Comparison of ENCODE assay signal across 1 cellular context in the genomic region with DNA sequence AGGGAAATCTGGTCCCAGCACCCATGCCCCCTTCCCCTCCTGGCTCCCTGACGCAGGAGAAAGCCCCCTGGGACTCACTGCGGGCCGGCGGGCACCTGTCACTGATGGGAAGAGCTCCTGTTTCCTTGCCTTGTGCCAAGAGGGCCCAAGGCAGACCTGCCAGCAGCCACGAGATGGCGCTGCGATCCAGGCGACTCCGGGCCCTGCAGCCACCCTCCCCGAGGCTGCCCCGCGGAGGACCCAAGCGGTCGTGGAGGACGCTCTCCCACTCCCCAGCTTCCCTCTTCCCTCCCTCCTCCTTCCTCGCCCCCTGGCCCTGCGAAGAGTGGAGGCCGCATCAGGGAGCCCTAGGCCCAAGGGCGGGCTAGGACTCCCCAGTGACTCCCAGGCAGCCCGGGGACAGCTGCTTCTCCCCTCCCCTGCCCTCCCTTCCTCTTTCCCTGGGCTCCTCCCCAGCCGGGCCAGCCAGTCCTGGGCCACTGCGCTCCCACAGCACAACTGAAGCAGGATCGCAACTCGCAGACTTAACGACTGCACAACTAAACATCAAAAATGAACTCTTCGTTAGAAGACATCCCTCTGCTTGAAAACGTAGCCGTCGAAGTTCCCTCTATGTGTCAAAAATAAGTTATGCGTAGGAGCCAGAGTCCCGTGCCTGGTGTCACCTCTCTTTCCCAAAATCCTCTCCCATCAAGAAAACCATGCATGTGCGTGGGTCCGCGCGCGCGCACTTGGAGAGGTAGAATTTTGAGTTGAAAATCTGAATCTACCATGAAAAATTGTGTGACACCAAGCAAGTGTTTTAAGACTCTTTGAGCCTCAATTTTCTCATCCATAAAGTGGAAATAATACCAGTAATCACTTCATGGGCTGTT.
TF ChIP-seq lines count a peak whose summit lies in the region.

No MANE protein-coding gene starts in this region.

TF ChIP-seq in SK-N-SH treated with all-trans-retinoic acid at 6 μM for 48 hours, 23 proteins besides CTCF, POLR2A, EP300 and RAD21 (continued from another document):
- TF ChIP-seq, protein P1, sequence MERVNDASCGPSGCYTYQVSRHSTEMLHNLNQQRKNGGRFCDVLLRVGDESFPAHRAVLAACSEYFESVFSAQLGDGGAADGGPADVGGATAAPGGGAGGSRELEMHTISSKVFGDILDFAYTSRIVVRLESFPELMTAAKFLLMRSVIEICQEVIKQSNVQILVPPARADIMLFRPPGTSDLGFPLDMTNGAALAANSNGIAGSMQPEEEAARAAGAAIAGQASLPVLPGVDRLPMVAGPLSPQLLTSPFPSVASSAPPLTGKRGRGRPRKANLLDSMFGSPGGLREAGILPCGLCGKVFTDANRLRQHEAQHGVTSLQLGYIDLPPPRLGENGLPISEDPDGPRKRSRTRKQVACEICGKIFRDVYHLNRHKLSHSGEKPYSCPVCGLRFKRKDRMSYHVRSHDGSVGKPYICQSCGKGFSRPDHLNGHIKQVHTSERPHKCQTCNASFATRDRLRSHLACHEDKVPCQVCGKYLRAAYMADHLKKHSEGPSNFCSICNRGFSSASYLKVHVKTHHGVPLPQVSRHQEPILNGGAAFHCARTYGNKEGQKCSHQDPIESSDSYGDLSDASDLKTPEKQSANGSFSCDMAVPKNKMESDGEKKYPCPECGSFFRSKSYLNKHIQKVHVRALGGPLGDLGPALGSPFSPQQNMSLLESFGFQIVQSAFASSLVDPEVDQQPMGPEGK (CRISPR knock-in tag; IDR thresholded peaks at IDR 0.05; ENCODE audit: borderline replicate concordance) = no peak
- TF ChIP-seq CSDC2 (CRISPR knock-in tag; IDR thresholded peaks at IDR 0.05) (no peak), TCF4 (CRISPR knock-in tag; IDR thresholded peaks at IDR 0.05; ENCODE audit: borderline replicate concordance) (no peak), ZNF8 (CRISPR knock-in tag; IDR thresholded peaks at IDR 0.05) (no peak), ESRRG (CRISPR knock-in tag; IDR thresholded peaks at IDR 0.05) (no peak), SNAI2 (CRISPR knock-in tag; IDR thresholded peaks at IDR 0.05) (no peak), RARB (CRISPR knock-in tag; IDR thresholded peaks at IDR 0.05) (no peak), ZFP3 (CRISPR knock-in tag; IDR thresholded peaks at IDR 0.05) (no peak)
TF ChIP-seq in SK-N-SH treated with all-trans-retinoic acid at 6 μM for 48 hours: peak in this region for 0.
